In genomic region chr10:129321727-129322126, GRCh38 we compare ENCODE assay signal across 3 cellular contexts.
"Had no signal": no experiment of that assay in that cellular context is flagged by ENCODE, and none has a peak within 500 bp of the region (broad histone marks: within the 10 kb centered on the region; RNA-seq: fewer than 3 reads in every experiment).

No MANE protein-coding gene starts in this region.

- H3K4me3 ChIP-seq: GM12878 had no signal

- ATAC-seq: GM12878 had no signal

- DNase-seq: GDM1, GF-D8 had no signal
